ENCODE assay signal across 8 cellular contexts in genomic region chr18:5546660-5547059, GRCh38. TPM values are rescaled to one million over a fixed set of nuclear protein-coding genes. Genes with fewer than 3 reads are reported as not detected.
DNase-seq lines count a peak whose midpoint lies in the region; ATAC-seq and TF ChIP-seq lines count a peak whose summit lies in the region.

No MANE protein-coding gene starts in this region.

- H3K4me3 Mint-ChIP-seq in natural killer cell: no peak overlapping the region

- no peaks in the 10 kb centered on the region for H3K36me3 Mint-ChIP-seq in natural killer cell

- 6 to 11% methylated on average over 3 of the region's 3 CpGs for WGBS in tibial nerve, 2 donors

- no peak for TF ChIP-seq EP300 in tibial nerve (IDR thresholded peaks at IDR 0.05)

- H3K27ac Mint-ChIP-seq in natural killer cell: no peak overlapping the region

- in situ Hi-C loops in T47D (cut with HindIII; ENCODE audit: low pct_unique_long_range_greater_than_20kb, low sequenced_read_pairs): no loop called here

- no peaks in the 10 kb centered on the region for H3K36me3 ChIP-seq in breast epithelium
- H3K36me3 ChIP-seq in tibial nerve: no peaks in the 10 kb centered on the region

- H3K27me3 Mint-ChIP-seq in natural killer cell (ENCODE audit: low read depth in 2 of 2): peaks cover 29 to 34% of the 10 kb centered on the region in 2 donors

- H3K27ac ChIP-seq in breast epithelium (no peak overlapping the region), tibial nerve (no peak overlapping the region), RWPE1 (no peak overlapping the region)

- POLR2A ChIA-PET in RWPE1 (lab: Yijun Ruan, JAX; ENCODE audit: low non-redundant PET): no interaction called here

- TF ChIP-seq POLR2A in breast epithelium (IDR thresholded peaks at IDR 0.05) (no peak), tibial nerve (IDR thresholded peaks at IDR 0.05) (no peak)

- TF ChIP-seq CTCF in breast epithelium (IDR thresholded peaks at IDR 0.05) (peak in 1 of 3 donors; percentile 40), tibial nerve (IDR thresholded peaks at IDR 0.05) (peak; percentile 10 to 50 (median 46)), RWPE1 (conservative IDR thresholded peaks at IDR 0.05; ENCODE audit: low read depth) (no peak; the same call in 1 of the 2 replicates), natural killer cell (IDR thresholded peaks at IDR 0.05) (no peak)

- no peaks in the 10 kb centered on the region for H3K4me1 Mint-ChIP-seq in natural killer cell

- H3K4me1 ChIP-seq in breast epithelium: no peaks in the 10 kb centered on the region
- H3K4me1 ChIP-seq in tibial nerve: peaks cover 0 to 28% (median 2%) of the 10 kb centered on the region in 4 donors

- H3K4me3 ChIP-seq in breast epithelium (no peak overlapping the region), tibial nerve (no peak overlapping the region)

- peak; percentile 38 to 63 for DNase-seq in T47D (ENCODE audit: low read depth in 1 of 2, low spot score in 1 of 2)
- no peak for DNase-seq in breast epithelium (ENCODE audit: low spot score in 2 of 2)
- DNase-seq in SKM-1 treated with dmso at 0.1 percent for 144 hours (lab: John Stamatoyannopoulos, UW; ENCODE audit: unreplicated experiment): peak; percentile 68
- DNase-seq in left cardiac atrium: no peak
- DNase-seq in tibial nerve (ENCODE audit: low spot score in 2 of 2): peak in 1 of 2 donors; percentile 51
- no peak for DNase-seq in RWPE1 (ENCODE audit: low spot score)
- no peak for DNase-seq in middle frontal gyrus (ENCODE audit: extremely low spot score, low spot score)
- DNase-seq in natural killer cell: no peak

- H3K9me3 ChIP-seq in breast epithelium (no peaks in the 10 kb centered on the region), tibial nerve (no peaks in the 10 kb centered on the region)

- intact Hi-C loops in breast epithelium (cut with DNase I; ENCODE audit: low total_unique reads) (no loop called here), left cardiac atrium (cut with DNase I) (loop anchor here in 1 of 2 donors (5.0 kb wide), 1 partner anchor 89 kb away; no protein-coding TSS in a partner anchor), natural killer cell (cut with micrococcal nuclease) (no loop called here)

- CTCF ChIA-PET in RWPE1 (lab: Yijun Ruan, JAX): no interaction called here

- H3K27me3 ChIP-seq in breast epithelium (peaks cover 0 to 16% of the 10 kb centered on the region in 2 donors), tibial nerve (no peaks in the 10 kb centered on the region)

- ATAC-seq in left cardiac atrium: peak; percentile 35 to 58
- ATAC-seq in natural killer cell: no peak

- no peaks in the 10 kb centered on the region for H3K9me3 Mint-ChIP-seq in natural killer cell

RNA-seq across cellular contexts. Expression of gene EPB41L3, which starts 2.9 kb away (rescaled TPM):
- total RNA-seq in breast epithelium: 100 to 1,000 TPM in 1 of 3 donors, 10 to 100 TPM in 2; 35.4 to 178 (median 90.5) TPM
- total RNA-seq in left cardiac atrium: 10 to 100 TPM; 28.0 to 34.8 TPM
- total RNA-seq in tibial nerve: 100 to 1,000 TPM in 1 of 4 donors, 10 to 100 TPM in 3; 63.4 to 146 (median 81.5) TPM
- 1 to 10 TPM; 3.3 to 6.0 (median 4.4) TPM for total RNA-seq in natural killer cell

Comparison
In these comparisons a context has a peak if more than half of its experiments do, and no peak if none do; other contexts are left out.
1. DNase-seq: peak in T47D (2 of 2) and SKM-1 treated with dmso at 0.1 percent for 144 hours (single experiment); none in breast epithelium (0 of 2), left cardiac atrium (single experiment), RWPE1 (single experiment), middle frontal gyrus (single experiment) and natural killer cell (single experiment).
2. CTCF ChIP-seq: peak in tibial nerve (5 of 5); none in RWPE1 (single experiment) and natural killer cell (single experiment).
3. ATAC-seq: peak in left cardiac atrium (2 of 2); none in natural killer cell (0 of 3).
4. RNA of gene EPB41L3, which starts 2.9 kb away (total RNA-seq): 63.4 to 146 TPM in tibial nerve, 35.4 to 178 TPM in breast epithelium and 28.0 to 34.8 TPM in left cardiac atrium; 3.3 to 6.0 TPM in natural killer cell; every median in the first group is over 4 times any median in the second.